ENCODE assay signal across 32 cellular contexts in the genomic region with DNA sequence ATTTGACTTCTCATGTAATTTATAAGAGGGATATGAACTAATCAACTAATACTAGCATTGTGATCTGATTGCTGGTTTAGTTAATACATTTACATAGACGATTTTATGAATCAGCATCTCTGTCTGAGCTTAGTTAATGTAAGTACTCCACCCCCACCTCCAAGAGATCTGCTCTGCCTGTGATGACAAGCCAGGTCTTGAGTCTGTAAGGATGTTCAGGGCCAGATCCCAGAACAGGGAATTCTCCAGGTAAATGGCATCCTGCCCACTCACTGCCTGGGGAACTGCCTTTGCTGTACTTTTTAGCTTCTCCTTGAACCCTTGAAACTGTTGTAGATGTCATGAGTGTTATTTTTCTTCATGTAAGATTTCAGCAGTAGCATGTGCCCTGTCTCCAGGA.
"Had no signal": no experiment of that assay in that cellular context is flagged by ENCODE, and none has a peak within 500 bp of the region (broad histone marks: within the 10 kb centered on the region; RNA-seq: fewer than 3 reads in every experiment).

No MANE protein-coding gene starts in this region.

- H3K4me3 ChIP-seq: neural progenitor cell, ovary, psoas muscle, right lobe of liver, skin epidermis, smooth muscle cell, spleen, suprapubic skin, testis, tibial artery, transverse colon, upper lobe of right lung, vagina had no signal

- H3K27ac Mint-ChIP-seq: naive thymus-derived CD4-positive, alpha-beta T cell; natural killer cell; nephron; neural progenitor cell; progenitor cell of endocrine pancreas; stimulated activated memory B cell treated with anti-CD40 and anti-IgM and Interleukin-4, amounts not matched to agents 10 μg/mL and 1 μg/mL and 100 μg/mL, for 72 hours; stimulated activated naive CD8-positive, alpha-beta T cell treated with anti-CD3 and anti-CD28 coated beads, Interleukin-15, amount 100 ng/mL, for 72 hours; type B pancreatic cell had no signal

- H3K27me3 ChIP-seq: neural progenitor cell, ovary, right lobe of liver, spleen, suprapubic skin, testis, tibial artery, transverse colon, upper lobe of right lung, vagina had no signal

- H3K36me3 ChIP-seq: neural progenitor cell, ovary, right lobe of liver, spleen, suprapubic skin, tibial artery, transverse colon, upper lobe of right lung, vagina had no signal

- H3K4me1 ChIP-seq: parathyroid adenoma, psoas muscle, right lobe of liver, spleen, suprapubic skin, testis, tibial artery, transverse colon, upper lobe of right lung, vagina had no signal

- H3K4me1 Mint-ChIP-seq: naive thymus-derived CD4-positive, alpha-beta T cell; natural killer cell; nephron; neural progenitor cell; stimulated activated memory B cell treated with anti-CD40 and anti-IgM and Interleukin-4, amounts not matched to agents 10 μg/mL and 1 μg/mL and 100 μg/mL, for 72 hours; stimulated activated naive CD8-positive, alpha-beta T cell treated with anti-CD3 and anti-CD28 coated beads, Interleukin-15, amount 100 ng/mL, for 72 hours had no signal

- H3K27me3 Mint-ChIP-seq: stimulated activated naive CD8-positive, alpha-beta T cell treated with anti-CD3 and anti-CD28 coated beads, Interleukin-15, amount 100 ng/mL, for 72 hours had no signal

- H3K27ac ChIP-seq: ovary, parathyroid adenoma, psoas muscle, right lobe of liver, skin epidermis, spleen, suprapubic skin, testis, tibial artery, transverse colon, upper lobe of right lung, vagina had no signal

- DNase-seq: naive thymus-derived CD4-positive, alpha-beta T cell; natural killer cell; occipital lobe; ovary; posterior cingulate gyrus; psoas muscle; right cardiac atrium; right lobe of liver; spleen; stimulated activated CD4-positive, alpha-beta T cell treated with anti-CD3 and anti-CD28 coated beads, Interleukin-12 subunit alpha, Interleukin-12 subunit beta, amount 100 ng/mL, for 4 hours; stimulated activated CD4-positive, alpha-beta T cell treated with anti-CD3 and anti-CD28 coated beads, Interleukin-1b, Interleukin-23, amount 100 ng/mL, for 48 hours; stimulated activated CD4-positive, alpha-beta T cell treated with anti-CD3 and anti-CD28 coated beads, Interleukin-4, amount 100 ng/mL, for 1 hour; stimulated activated CD4-positive, alpha-beta T cell treated with anti-CD3 and anti-CD28 coated beads, Interleukin-4, amount 100 ng/mL, for 4 hours; stimulated activated CD8-positive, alpha-beta memory T cell treated with anti-CD3 and anti-CD28 coated beads, Interleukin-4, amount 100 ng/mL, for 48 hours; stimulated activated naive CD4-positive, alpha-beta T cell; stimulated activated naive CD8-positive, alpha-beta T cell treated with anti-CD3 and anti-CD28 coated beads, Interleukin-15, amount 100 ng/mL, for 72 hours; stimulated activated naive CD8-positive, alpha-beta T cell treated with anti-CD3 and anti-CD28 coated beads, Interleukin-15, Interleukin-2, amounts not matched to agents 100 U/mL and 50 U/mL, for 24 hours; substantia nigra; testis; tibial artery; transverse colon; upper lobe of right lung had no signal

- H3K4me3 Mint-ChIP-seq: naive thymus-derived CD4-positive, alpha-beta T cell; natural killer cell; nephron; neural progenitor cell; stimulated activated memory B cell treated with anti-CD40 and anti-IgM and Interleukin-4, amounts not matched to agents 10 μg/mL and 1 μg/mL and 100 μg/mL, for 72 hours; stimulated activated naive CD8-positive, alpha-beta T cell treated with anti-CD3 and anti-CD28 coated beads, Interleukin-15, amount 100 ng/mL, for 72 hours; type B pancreatic cell had no signal

- H3K9me3 ChIP-seq: ovary, right lobe of liver, suprapubic skin, testis, tibial artery, transverse colon, upper lobe of right lung, vagina had no signal

- H3K36me3 Mint-ChIP-seq: neural progenitor cell, type B pancreatic cell had no signal

- H3K9ac ChIP-seq: neural progenitor cell, parathyroid adenoma had no signal
